26 cellular contexts compared by ENCODE assay signal in genomic region chr1:25598879-25599278, GRCh38. TPM values are rescaled to one million over a fixed set of nuclear protein-coding genes. Genes with fewer than 3 reads are reported as not detected.
DNase-seq lines count a peak whose midpoint lies in the region; ATAC-seq, FAIRE-seq and TF ChIP-seq lines count a peak whose summit lies in the region.
"Had no signal": no experiment of that assay in that cellular context is flagged by ENCODE, and none has a peak within 500 bp of the region (broad histone marks: within the 10 kb centered on the region; RNA-seq: fewer than 3 reads in every experiment).

No MANE protein-coding gene starts in this region.

- H4K8ac ChIP-seq in H1 (ENCODE audit: extremely low read depth, insufficient read depth, low read length), result no peak overlapping the region

- no peak overlapping the region for H2BK12ac ChIP-seq in H1 (ENCODE audit: low read depth, low read length)

- H3K4me1 Mint-ChIP-seq in GM23338, result no peaks in the 10 kb centered on the region
- H3K4me1 Mint-ChIP-seq: CD14-positive monocyte; CD8-positive, alpha-beta memory T cell had no signal

- no peak overlapping the region for H3K4me2 ChIP-seq in GM23338
- H3K4me2 ChIP-seq in H1 (ENCODE audit: insufficient read depth in 1 of 2, low read depth in 2 of 2, low read length in 2 of 2), result no peak overlapping the region
- H3K4me2 ChIP-seq: BLaER1 had no signal

- no peaks in the 10 kb centered on the region for H3K36me3 ChIP-seq in GM23338 (ENCODE audit: insufficient read depth)
- no peaks in the 10 kb centered on the region for H3K36me3 ChIP-seq in HEK293 (ENCODE audit: control insufficient read depth in 2 of 2, insufficient read depth in 1 of 2, low read length in 2 of 2)
- H3K36me3 ChIP-seq in H1 (ENCODE audit: control insufficient read depth in 2 of 4, insufficient read depth in 4 of 4, low read length in 3 of 4), result no peaks in the 10 kb centered on the region
- H3K36me3 ChIP-seq in kidney (ENCODE audit: control insufficient read depth in 1 of 2, insufficient read depth in 2 of 2, low read length in 2 of 2), result no peaks in the 10 kb centered on the region
- H3K36me3 ChIP-seq: BE2C, BLaER1 had no signal

- H4K20me1 ChIP-seq in GM23338 (replicated peaks; ENCODE audit: insufficient read depth) (no peaks in the 10 kb centered on the region), H1 (replicated peaks in 1 of 2; ENCODE audit: control insufficient read depth in 1 of 2, insufficient read depth in 2 of 2, low read length in 2 of 2) (no peaks in the 10 kb centered on the region)
- H4K20me1 ChIP-seq: BLaER1 had no signal

- no peak overlapping the region for H2BK5ac ChIP-seq in H1 (ENCODE audit: low read depth, low read length)

- H3K36me3 Mint-ChIP-seq in GM23338 (ENCODE audit: low read depth), result no peaks in the 10 kb centered on the region
- H3K36me3 Mint-ChIP-seq: CD14-positive monocyte; CD4-positive, CD25-positive, alpha-beta regulatory T cell; CD8-positive, alpha-beta memory T cell had no signal

- no peak overlapping the region for H3K4ac ChIP-seq in H1 (replicated peaks; ENCODE audit: insufficient read length, low read depth, low read length)

- H3K27ac Mint-ChIP-seq in GM23338, result no peak overlapping the region
- H3K27ac Mint-ChIP-seq: CD14-positive monocyte; CD4-positive, CD25-positive, alpha-beta regulatory T cell had no signal

- H2AK5ac ChIP-seq in H1 (ENCODE audit: low read depth, low read length), result no peak overlapping the region

- H3K4me1 ChIP-seq in GM23338 (ENCODE audit: insufficient read depth) (no peaks in the 10 kb centered on the region), HEK293 (ENCODE audit: control insufficient read depth, insufficient read depth, low read length) (no peaks in the 10 kb centered on the region), H1 (replicated peaks in 1 of 4; ENCODE audit: control insufficient read depth in 3 of 4, insufficient read depth in 4 of 4, low read length in 3 of 4) (no peaks in the 10 kb centered on the region), kidney (ENCODE audit: control insufficient read depth in 1 of 2, insufficient read depth in 1 of 2, low read depth in 1 of 2, low read length in 2 of 2) (no peaks in the 10 kb centered on the region)
- H3K4me1 ChIP-seq: BE2C had no signal

- peak overlapping the region; percentile 42 for H4K91ac ChIP-seq in H1 (replicated peaks; ENCODE audit: insufficient read length, low read length)

- TF ChIP-seq RAD21 in H1 (IDR thresholded peaks at IDR 0.05 in 1 of 2, conservative IDR thresholded peaks at IDR 0.05 in 1 of 2; ENCODE audit: low read depth in 2 of 2, low read length in 2 of 2), result no peak

- ATAC-seq in GM23338, result no peak
- ATAC-seq in HG02759 (IDR thresholded peaks at IDR 0.05; ENCODE audit: unreplicated experiment), result no peak
- ATAC-seq: GM12878 had no signal

- no peak for TF ChIP-seq CTCF in GM23338 (conservative IDR thresholded peaks at IDR 0.05; ENCODE audit: low read depth in 2 of 2)
- no peak for TF ChIP-seq CTCF in HEK293 (tag by site-specific recombination; IDR thresholded peaks at IDR 0.05)
- no peak for TF ChIP-seq CTCF in H1 (IDR thresholded peaks at IDR 0.05; ENCODE audit: control extremely low read depth in 1 of 3, insufficient read depth in 1 of 3, low read depth in 1 of 3, low read length in 3 of 3)
- TF ChIP-seq CTCF in kidney (IDR thresholded peaks at IDR 0.05; ENCODE audit: borderline replicate concordance, extremely low read depth, insufficient read depth), result no peak

- H2BK20ac ChIP-seq in H1 (ENCODE audit: low read length), result no peak overlapping the region

- H2AFZ ChIP-seq in GM23338, result no peak overlapping the region
- no peak overlapping the region for H2AFZ ChIP-seq in H1 (ENCODE audit: low read length)

- no peak overlapping the region for H3K27ac ChIP-seq in GM23338 (ENCODE audit: low read depth)
- no peak overlapping the region for H3K27ac ChIP-seq in HEK293 (ENCODE audit: extremely low read depth, low read depth, low read length)
- no peak overlapping the region for H3K27ac ChIP-seq in H1 (ENCODE audit: low read depth, low read length)
- no peak overlapping the region for H3K27ac ChIP-seq in kidney (ENCODE audit: low read depth in 2 of 2, low read length in 2 of 2)
- H3K27ac ChIP-seq: BLaER1 had no signal

- no peak overlapping the region for H3K56ac ChIP-seq in H1 (replicated peaks; ENCODE audit: insufficient read length, low read depth, low read length)

- no peak for TF ChIP-seq POLR2A in H1 (IDR thresholded peaks at IDR 0.05; ENCODE audit: control extremely low read depth in 1 of 2, low read depth in 2 of 2, low read length in 2 of 2)

- H3F3A ChIP-seq in GM23338 (replicated peaks; ENCODE audit: low read depth), result no peaks in the 10 kb centered on the region

- POLR2A ChIA-PET in HEK293 (lab: Yijun Ruan, JAX), result no interaction called here
- POLR2A ChIA-PET in H1 (lab: Charles Lee; ENCODE audit: partially characterized antibody), result interaction anchor here (0.6 to 1.1 kb wide), 2 partner anchors 10 to 14 kb away, joined by 3 read pairs; no protein-coding TSS in a partner anchor

- intact Hi-C loops in kidney (cut with DNase I), result no loop called here

- H3K4me3 ChIP-seq in GM23338, result no peak overlapping the region
- H3K4me3 ChIP-seq in HEK293 (ENCODE audit: low read depth, low read length), result no peak overlapping the region
- no peak overlapping the region for H3K4me3 ChIP-seq in H1 (ENCODE audit: extremely low read depth in 1 of 4, insufficient read depth in 2 of 4, low read depth in 3 of 4, low read length in 4 of 4)
- H3K4me3 ChIP-seq in kidney (ENCODE audit: low read length in 2 of 2), result no peak overlapping the region
- H3K4me3 ChIP-seq: BLaER1, GM12878 had no signal

- no peak overlapping the region for H2BK120ac ChIP-seq in H1 (replicated peaks; ENCODE audit: low read depth, low read length)

- H3K9me3 Mint-ChIP-seq in GM23338, result peaks cover 10% of the 10 kb centered on the region; the same call in 2 of the 3 replicates

- no peak overlapping the region for H3K18ac ChIP-seq in H1 (ENCODE audit: extremely low read depth, low read length)

- TF ChIP-seq EP300 in H1 (IDR thresholded peaks at IDR 0.05; ENCODE audit: borderline replicate concordance in 1 of 2, low read depth in 2 of 2, low read length in 2 of 2), result no peak

- H3K27me3 ChIP-seq in GM23338 (ENCODE audit: insufficient read depth) (no peaks in the 10 kb centered on the region), H1 (replicated peaks in 1 of 4; ENCODE audit: control insufficient read depth in 3 of 4, extremely low read depth in 1 of 4, insufficient read depth in 3 of 4, low read length in 3 of 4) (no peaks in the 10 kb centered on the region)
- H3K27me3 ChIP-seq: BE2C, BLaER1 had no signal

- DNase-seq in GM23338 (ENCODE audit: low spot score) (no peak), H1 (ENCODE audit: low read depth in 1 of 2, low spot score in 2 of 2) (no peak), kidney (no peak)
- DNase-seq: 8988T; ACHN; BE2C; C1 segment of cervical spinal cord; CD4-positive, alpha-beta memory T cell; CD4-positive, CD25-positive, alpha-beta regulatory T cell; CD8-positive, alpha-beta memory T cell; COR-L47; DMS 273 treated with DMSO at 0.1 percent for 48 hours; DMS153; DMS53; DMS79; DND-41; EL; GDM1 had no signal

- no peak overlapping the region for H3K23ac ChIP-seq in H1 (ENCODE audit: insufficient read length)

- H3K9me2 ChIP-seq in GM23338 (ENCODE audit: insufficient read depth), result peaks cover 5% of the 10 kb centered on the region; the same call in 1 of the 2 replicates

- no peak overlapping the region for H2BK15ac ChIP-seq in H1 (ENCODE audit: low read length)

- H3K14ac ChIP-seq in H1 (ENCODE audit: insufficient read length), result no peak overlapping the region

- CTCF ChIA-PET in HEK293 (lab: Yijun Ruan, JAX) (interaction anchor here (0.5 to 1.8 kb wide), 4 partner anchors 20 to 78 kb away, joined by 3 to 6 read pairs (median 4); partner anchors contain the start of gene LDLRAP1), H1 (lab: Charles Lee; ENCODE audit: partially characterized antibody) (interaction anchor here (0.6 to 2.7 kb wide), 14 partner anchors 9 to 219 kb away, joined by 3 to 12 read pairs (median 5); no protein-coding TSS in a partner anchor)

- H3K79me2 ChIP-seq in GM23338 (replicated peaks; ENCODE audit: insufficient read depth) (no peaks in the 10 kb centered on the region), H1 (ENCODE audit: control insufficient read depth in 1 of 2, insufficient read depth in 2 of 2, low read length in 2 of 2) (no peaks in the 10 kb centered on the region)

- FAIRE-seq in H1 (lab: Jason Lieb, UNC), result no peak
- no peak for FAIRE-seq in kidney (lab: Jason Lieb, UNC)
- FAIRE-seq: A204.1, GM12878, GM12892, GM18507 had no signal

- H3K9ac ChIP-seq in H1 (replicated peaks in 1 of 4; ENCODE audit: extremely low read depth in 1 of 4, low read depth in 3 of 4, low read length in 3 of 4), result no peak overlapping the region
- no peak overlapping the region for H3K9ac ChIP-seq in kidney (ENCODE audit: low read length in 2 of 2)
- H3K9ac ChIP-seq: BLaER1 had no signal

- H3K79me1 ChIP-seq in H1 (ENCODE audit: low read depth, low read length), result no peaks in the 10 kb centered on the region

- H3K9me3 ChIP-seq in HEK293 (ENCODE audit: control insufficient read depth, insufficient read depth, low read depth, low read length) (no peaks in the 10 kb centered on the region), H1 (ENCODE audit: insufficient read depth in 2 of 2, low read depth in 1 of 2, low read length in 1 of 2) (peaks cover 0 to 3% of the 10 kb centered on the region in 2 experiments; a peak in 1 of 4 replicates), kidney (ENCODE audit: control insufficient read depth in 1 of 2, low read length in 2 of 2) (no peaks in the 10 kb centered on the region)
- H3K9me3 ChIP-seq: BE2C had no signal

- no peak overlapping the region for H4K5ac ChIP-seq in H1 (ENCODE audit: insufficient read length, low read depth, low read length)

- H3K27me3 Mint-ChIP-seq in GM23338 (ENCODE audit: insufficient read depth, low read depth, poor library complexity), result peaks cover 9% of the 10 kb centered on the region
- H3K27me3 Mint-ChIP-seq: CD4-positive, alpha-beta memory T cell; CD8-positive, alpha-beta memory T cell had no signal

- WGBS in H1 (ENCODE audit: extremely low coverage in 1 of 2, insufficient coverage in 1 of 2, insufficient read length in 1 of 2, insufficient replicate concordance in 2 of 2, low coverage in 1 of 2, low lambda C conversion rate in 2 of 2, missing lambda C conversion rate in 1 of 2), 2 experiments, result 93% methylated on average over 1 of the region's 1 CpG; no CpG with 5 or more reads in 1 of the 2 experiments

- no peak overlapping the region for H3K4me3 Mint-ChIP-seq in GM23338
- H3K4me3 Mint-ChIP-seq: CD14-positive monocyte; CD4-positive, alpha-beta memory T cell; CD4-positive, CD25-positive, alpha-beta regulatory T cell; CD8-positive, alpha-beta memory T cell had no signal

- peaks cover 6% of the 10 kb centered on the region; the same call in 1 of the 2 replicates for H3K23me2 ChIP-seq in H1 (ENCODE audit: low read depth, low read length)

RNA-seq across cellular contexts. Expression of gene MAN1C1, which starts 17.7 kb away (rescaled TPM):
- 11.6 and 13.6 TPM in 2 replicates for total RNA-seq in GM23338 (2014; rRNA removed; shearing (Covaris generic))
- polyA plus RNA-seq in GM23338 (2016; fragmentation: Nextera tagmentation; extraction: Ambion mirVana) (5.4 and 5.9 TPM in 2 replicates), H1 (2011; rRNA removed) (14.4 and 15.2 TPM in 2 replicates), kidney (ENCODE audit: insufficient read depth, low read depth, low replicate concordance) (65.5 TPM)
- 7.7 and 7.8 TPM in 2 replicates for total RNA-seq in H1 (2021; fragmentation: NEBNext Ultra II Directional; extraction: Animal tissue kit (Norgen Biotek cat#: 25700))
- polyA plus RNA-seq in H1 (2011; cell fraction: cytosol; rRNA removed), result 8.9 TPM
- polyA plus RNA-seq in H1 (2011; cell fraction: nucleus; rRNA removed), result 14.7 TPM
- polyA plus RNA-seq in H1 (2012, experiment 1 of 2), result 8.3 to 9.9 TPM (median 8.7 TPM) in 4 replicates
- 6.4 TPM for polyA plus RNA-seq in H1 (2012, experiment 2 of 2)
- polyA plus RNA-seq in H1 (2013, experiment 1 of 2), result 5.7 TPM
- 7.0 TPM for polyA plus RNA-seq in H1 (2013, experiment 2 of 2)
- 7.1 and 9.0 TPM in 2 replicates for polyA minus RNA-seq in H1 (2011; rRNA and poly(A)+ RNA removed)
- polyA minus RNA-seq in H1 (2011; cell fraction: cytosol; rRNA and poly(A)+ RNA removed), result 4.8 TPM
- polyA minus RNA-seq in H1 (2011; cell fraction: nucleus; rRNA and poly(A)+ RNA removed), result 6.1 TPM
- total RNA-seq in kidney, result 31.7 TPM

RNA-seq across cellular contexts. Expression of gene LDLRAP1, which starts 55.5 kb away (rescaled TPM):
- 17.1 and 22.7 TPM in 2 replicates for total RNA-seq in GM23338 (2014; rRNA removed; shearing (Covaris generic))
- polyA plus RNA-seq in GM23338 (2016; fragmentation: Nextera tagmentation; extraction: Ambion mirVana) (6.5 and 9.6 TPM in 2 replicates), H1 (2011; rRNA removed) (13.2 and 16.3 TPM in 2 replicates), kidney (ENCODE audit: insufficient read depth, low read depth, low replicate concordance) (14.4 TPM)
- total RNA-seq in H1 (2021; fragmentation: NEBNext Ultra II Directional; extraction: Animal tissue kit (Norgen Biotek cat#: 25700)), result 12.8 and 14.0 TPM in 2 replicates
- 10.4 TPM for polyA plus RNA-seq in H1 (2011; cell fraction: cytosol; rRNA removed)
- 16.7 TPM for polyA plus RNA-seq in H1 (2011; cell fraction: nucleus; rRNA removed)
- polyA plus RNA-seq in H1 (2012, experiment 1 of 2), result 9.3 to 13.5 TPM (median 11.9 TPM) in 4 replicates
- 13.0 TPM for polyA plus RNA-seq in H1 (2012, experiment 2 of 2)
- polyA plus RNA-seq in H1 (2013, experiment 1 of 2), result 9.4 TPM
- polyA plus RNA-seq in H1 (2013, experiment 2 of 2), result 9.6 TPM
- 9.7 and 11.7 TPM in 2 replicates for polyA minus RNA-seq in H1 (2011; rRNA and poly(A)+ RNA removed)
- polyA minus RNA-seq in H1 (2011; cell fraction: cytosol; rRNA and poly(A)+ RNA removed), result 8.3 TPM
- 9.7 TPM for polyA minus RNA-seq in H1 (2011; cell fraction: nucleus; rRNA and poly(A)+ RNA removed)
- total RNA-seq in kidney, result 26.2 TPM
